8 cellular contexts compared by ENCODE assay signal in genomic region chr1:109617291-109617801, GRCh38. TPM values are rescaled to one million over a fixed set of nuclear protein-coding genes. Genes with fewer than 3 reads are reported as not detected.
A peak's percentile ranks its signal among the peaks of the same experiment; 100 is the strongest.
DNase-seq lines count a peak whose midpoint lies in the region; ATAC-seq and TF ChIP-seq lines count a peak whose summit lies in the region.

No MANE protein-coding gene starts in this region.

- no peaks in the 10 kb centered on the region for H3K9me3 Mint-ChIP-seq in endothelial cell (ENCODE audit: unreplicated experiment)
- no peaks in the 10 kb centered on the region for H3K9me3 Mint-ChIP-seq in progenitor cell of endocrine pancreas (ENCODE audit: low read depth)
- H3K9me3 Mint-ChIP-seq in stimulated activated naive B cell treated with anti-CD40 and anti-IgM and Interleukin-4, amounts not matched to agents 10 μg/mL and 1 μg/mL and 100 μg/mL, for 72 hours, result no peaks in the 10 kb centered on the region

- H3K27ac Mint-ChIP-seq in endothelial cell (ENCODE audit: unreplicated experiment), result peak overlapping the region; percentile 43
- peak overlapping the region; percentile 67 for H3K27ac Mint-ChIP-seq in progenitor cell of endocrine pancreas
- H3K27ac Mint-ChIP-seq in stimulated activated naive B cell treated with anti-CD40 and anti-IgM and Interleukin-4, amounts not matched to agents 10 μg/mL and 1 μg/mL and 100 μg/mL, for 72 hours, result no peak overlapping the region

- H3K4me3 Mint-ChIP-seq in endothelial cell (ENCODE audit: unreplicated experiment) (no peak overlapping the region), progenitor cell of endocrine pancreas (ENCODE audit: low read depth) (no peak overlapping the region)
- H3K4me3 Mint-ChIP-seq in stimulated activated naive B cell treated with anti-CD40 and anti-IgM and Interleukin-4, amounts not matched to agents 10 μg/mL and 1 μg/mL and 100 μg/mL, for 72 hours, result no peak overlapping the region

- peaks cover 7% of the 10 kb centered on the region for H3K36me3 Mint-ChIP-seq in endothelial cell (ENCODE audit: low read depth, unreplicated experiment)
- no peaks in the 10 kb centered on the region for H3K36me3 Mint-ChIP-seq in progenitor cell of endocrine pancreas (ENCODE audit: insufficient read depth)
- H3K36me3 Mint-ChIP-seq in stimulated activated naive B cell treated with anti-CD40 and anti-IgM and Interleukin-4, amounts not matched to agents 10 μg/mL and 1 μg/mL and 100 μg/mL, for 72 hours, result peaks cover 2 to 4% of the 10 kb centered on the region in 2 donors

- peaks cover 20% of the 10 kb centered on the region for H3K27me3 Mint-ChIP-seq in endothelial cell (ENCODE audit: unreplicated experiment)
- peaks cover 6% of the 10 kb centered on the region for H3K27me3 Mint-ChIP-seq in progenitor cell of endocrine pancreas
- H3K27me3 Mint-ChIP-seq in stimulated activated naive B cell treated with anti-CD40 and anti-IgM and Interleukin-4, amounts not matched to agents 10 μg/mL and 1 μg/mL and 100 μg/mL, for 72 hours, result no peaks in the 10 kb centered on the region

- DNase-seq in ELR (ENCODE audit: low read depth) (peak; percentile 91), NOMO-1 treated with dmso at 0.1 percent for 144 hours (lab: John Stamatoyannopoulos, UW; ENCODE audit: unreplicated experiment) (peak; percentile 26), endothelial cell (ENCODE audit: low spot score) (no peak), progenitor cell of endocrine pancreas (ENCODE audit: low spot score, unreplicated experiment) (no peak), nucleus accumbens (lab: John Stamatoyannopoulos, UW) (no peak), NCI-H524 treated with DMSO at 0.1 percent for 48 hours (lab: John Stamatoyannopoulos, UW) (no peak), midbrain (lab: John Stamatoyannopoulos, UW) (no peak)
- no peak for DNase-seq in stimulated activated naive B cell treated with anti-CD40 and anti-IgM and Interleukin-4, amounts not matched to agents 10 μg/mL and 1 μg/mL and 100 μg/mL, for 72 hours

- ATAC-seq in stimulated activated naive B cell treated with anti-CD40 and anti-IgM and Interleukin-4, amounts not matched to agents 10 μg/mL and 1 μg/mL and 100 μg/mL, for 72 hours (replicated peaks), result no peak

- TF ChIP-seq CTCF in endothelial cell (IDR thresholded peaks at IDR 0.05; ENCODE audit: unreplicated experiment) (no peak), progenitor cell of endocrine pancreas (IDR thresholded peaks at IDR 0.05; ENCODE audit: unreplicated experiment) (no peak)

- H3K4me1 Mint-ChIP-seq in endothelial cell (ENCODE audit: unreplicated experiment) (peaks cover 66% of the 10 kb centered on the region), progenitor cell of endocrine pancreas (ENCODE audit: low read depth) (peaks cover 36% of the 10 kb centered on the region)
- H3K4me1 Mint-ChIP-seq in stimulated activated naive B cell treated with anti-CD40 and anti-IgM and Interleukin-4, amounts not matched to agents 10 μg/mL and 1 μg/mL and 100 μg/mL, for 72 hours, result peaks cover 36 to 61% of the 10 kb centered on the region in 2 donors

RNA-seq across cellular contexts. Expression of gene GNAT2, which starts 2.1 kb away (rescaled TPM):
- total RNA-seq in endothelial cell (ENCODE audit: unreplicated experiment) (0.26 TPM), progenitor cell of endocrine pancreas (0.57 TPM in 1 of 2 replicates, not detected in the other)

RNA-seq across cellular contexts. Expression of gene AMPD2, which starts 2.3 kb away (rescaled TPM):
- 92.7 TPM for total RNA-seq in endothelial cell (ENCODE audit: unreplicated experiment)
- total RNA-seq in progenitor cell of endocrine pancreas, result 91.6 and 94.5 TPM in 2 replicates

RNA-seq across cellular contexts. Expression of gene GSTM4, which starts 38.6 kb away (rescaled TPM):
- total RNA-seq in endothelial cell (ENCODE audit: unreplicated experiment) (7.8 TPM), progenitor cell of endocrine pancreas (21.0 and 21.2 TPM in 2 replicates)

RNA-seq across cellular contexts. Expression of gene GSTM2, which starts 50.5 kb away (rescaled TPM):
- total RNA-seq in endothelial cell (ENCODE audit: unreplicated experiment), result 20.4 TPM
- total RNA-seq in progenitor cell of endocrine pancreas, result 76.9 and 79.5 TPM in 2 replicates

Comparison
In these comparisons a context has a peak if more than half of its experiments do, and no peak if none do; other contexts are left out.
1. DNase-seq: peak in ELR (single experiment) and NOMO-1 treated with dmso at 0.1 percent for 144 hours (single experiment); none in endothelial cell (single experiment), progenitor cell of endocrine pancreas (single experiment), nucleus accumbens (0 of 56), stimulated activated naive B cell treated with anti-CD40 and anti-IgM and Interleukin-4, amounts not matched to agents 10 μg/mL and 1 μg/mL and 100 μg/mL, for 72 hours (single experiment), NCI-H524 treated with DMSO at 0.1 percent for 48 hours (single experiment) and midbrain (single experiment).